In the genomic region with DNA sequence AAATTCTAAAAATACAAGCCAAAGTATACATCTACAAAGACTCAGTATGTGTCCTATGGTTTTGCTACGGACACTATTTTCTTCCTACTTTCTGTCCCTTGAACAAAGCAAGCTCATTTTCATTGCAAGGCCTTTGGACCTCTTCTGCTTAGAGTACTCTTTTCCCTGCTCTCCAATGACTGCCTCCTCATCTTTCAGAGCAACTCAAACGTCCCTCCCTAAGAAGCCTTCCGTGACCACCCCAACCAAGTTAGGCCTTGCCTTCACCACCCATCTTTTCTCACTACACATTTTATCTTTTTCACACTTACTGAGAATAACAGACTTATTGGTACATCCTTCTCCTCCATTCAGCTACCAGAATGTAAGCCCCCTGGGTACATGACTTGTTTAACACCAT, we compare ENCODE assay signal across 19 cellular contexts. TPM values are rescaled to one million over a fixed set of nuclear protein-coding genes. Genes with fewer than 3 reads are reported as not detected.
DNase-seq lines count a peak whose midpoint lies in the region; ATAC-seq and TF ChIP-seq lines count a peak whose summit lies in the region.
"Had no signal": no experiment of that assay in that cellular context is flagged by ENCODE, and none has a peak within 500 bp of the region (broad histone marks: within the 10 kb centered on the region; RNA-seq: fewer than 3 reads in every experiment).

No MANE protein-coding gene starts in this region.

- H3K27ac ChIP-seq in left ventricle myocardium inferior (replicated peaks) (peak overlapping the region; percentile 21), heart left ventricle (peak overlapping the region in 2 of 12 donors; percentile 32 to 80), breast epithelium (peak overlapping the region; percentile 35 to 59), neural progenitor cell (peak overlapping the region; percentile 53), urinary bladder (ENCODE audit: low read depth) (peak overlapping the region; percentile 32)
- H3K27ac ChIP-seq: vagina had no signal

- no peak for ATAC-seq in heart left ventricle
- ATAC-seq in GM21381 (IDR thresholded peaks at IDR 0.05; ENCODE audit: unreplicated experiment): no peak
- ATAC-seq: K562; stimulated activated naive CD8-positive, alpha-beta T cell treated with anti-CD3 and anti-CD28 coated beads, Interleukin-15, amount 100 ng/mL, for 72 hours; T-cell had no signal

- no peak overlapping the region for H3K4me2 ChIP-seq in neural progenitor cell

- peaks cover 67% of the 10 kb centered on the region for H4K20me1 ChIP-seq in neural progenitor cell (ENCODE audit: low read depth)

- WGBS in heart left ventricle, 4 donors: 69 to 71% (median 70%) methylated on average over 3 of the region's 3 CpGs
- WGBS in urinary bladder: 46% methylated on average over 3 of the region's 3 CpGs

- TF ChIP-seq CTCF in left ventricle myocardium inferior (IDR thresholded peaks at IDR 0.05; ENCODE audit: borderline replicate concordance) (no peak), heart left ventricle (IDR thresholded peaks at IDR 0.05) (no peak), breast epithelium (IDR thresholded peaks at IDR 0.05) (no peak), neural progenitor cell (IDR thresholded peaks at IDR 0.05) (no peak)

- H3K9me3 ChIP-seq in left ventricle myocardium inferior (replicated peaks): no peaks in the 10 kb centered on the region
- no peaks in the 10 kb centered on the region for H3K9me3 ChIP-seq in heart left ventricle
- no peaks in the 10 kb centered on the region for H3K9me3 ChIP-seq in breast epithelium
- no peaks in the 10 kb centered on the region for H3K9me3 ChIP-seq in neural progenitor cell (ENCODE audit: low read depth)
- H3K9me3 ChIP-seq: vagina had no signal

- H3K36me3 ChIP-seq in left ventricle myocardium inferior (no peaks in the 10 kb centered on the region), heart left ventricle (no peaks in the 10 kb centered on the region), breast epithelium (no peaks in the 10 kb centered on the region), neural progenitor cell (no peaks in the 10 kb centered on the region), urinary bladder (ENCODE audit: insufficient read depth) (no peaks in the 10 kb centered on the region)
- H3K36me3 ChIP-seq: vagina had no signal

- H3K4me1 Mint-ChIP-seq in neural progenitor cell: peaks cover 8% of the 10 kb centered on the region
- H3K4me1 Mint-ChIP-seq: activated CD4-positive, alpha-beta T cell treated with anti-CD3 and anti-CD28 coated beads, Interleukin-2, amount 10 ng/mL, durations not matched to agents 7 days and 5 days; CD14-positive monocyte; stimulated activated naive CD8-positive, alpha-beta T cell treated with anti-CD3 and anti-CD28 coated beads, Interleukin-15, amount 100 ng/mL, for 72 hours; T-cell had no signal

- H3K27me3 ChIP-seq in left ventricle myocardium inferior (ENCODE audit: low read depth) (no peaks in the 10 kb centered on the region), heart left ventricle (no peaks in the 10 kb centered on the region), breast epithelium (no peaks in the 10 kb centered on the region), neural progenitor cell (no peaks in the 10 kb centered on the region)
- H3K27me3 ChIP-seq: vagina had no signal

- H3K4me3 Mint-ChIP-seq in neural progenitor cell: no peak overlapping the region
- H3K4me3 Mint-ChIP-seq: activated CD4-positive, alpha-beta T cell treated with anti-CD3 and anti-CD28 coated beads, Interleukin-2, amount 10 ng/mL, durations not matched to agents 7 days and 5 days; CD14-positive monocyte; stimulated activated naive CD8-positive, alpha-beta T cell treated with anti-CD3 and anti-CD28 coated beads, Interleukin-15, amount 100 ng/mL, for 72 hours; T-cell had no signal

- peaks cover 46% of the 10 kb centered on the region for H3K9me3 Mint-ChIP-seq in neural progenitor cell
- H3K9me3 Mint-ChIP-seq: activated CD4-positive, alpha-beta T cell treated with anti-CD3 and anti-CD28 coated beads, Interleukin-2, amount 10 ng/mL, durations not matched to agents 7 days and 5 days; stimulated activated naive CD8-positive, alpha-beta T cell treated with anti-CD3 and anti-CD28 coated beads, Interleukin-15, amount 100 ng/mL, for 72 hours; T-cell had no signal

- no peak overlapping the region for H3K27ac Mint-ChIP-seq in neural progenitor cell
- H3K27ac Mint-ChIP-seq: activated CD4-positive, alpha-beta T cell treated with anti-CD3 and anti-CD28 coated beads, Interleukin-2, amount 10 ng/mL, durations not matched to agents 7 days and 5 days; CD14-positive monocyte; stimulated activated naive CD8-positive, alpha-beta T cell treated with anti-CD3 and anti-CD28 coated beads, Interleukin-15, amount 100 ng/mL, for 72 hours; T-cell had no signal

- H3K27me3 Mint-ChIP-seq in neural progenitor cell (ENCODE audit: insufficient read depth, low read depth): peaks cover 2% of the 10 kb centered on the region
- H3K27me3 Mint-ChIP-seq: stimulated activated naive CD8-positive, alpha-beta T cell treated with anti-CD3 and anti-CD28 coated beads, Interleukin-15, amount 100 ng/mL, for 72 hours; T-cell had no signal

- H3F3A ChIP-seq in neural progenitor cell (ENCODE audit: low read depth): no peaks in the 10 kb centered on the region

- DNase-seq in left ventricle myocardium inferior (no peak), heart left ventricle (no peak), breast epithelium (ENCODE audit: low spot score in 2 of 2) (no peak), neural progenitor cell (ENCODE audit: low spot score) (no peak), amniotic stem cell (lab: John Stamatoyannopoulos, UW) (no peak), NCI-H2081 (lab: John Stamatoyannopoulos, UW) (no peak)
- DNase-seq: activated CD4-positive, alpha-beta T cell treated with anti-CD3 and anti-CD28 coated beads, Interleukin-2, amount 10 ng/mL, durations not matched to agents 7 days and 5 days; foreskin melanocyte; NCI-H1048; NCI-H2081 treated with DMSO at 0.1 percent for 48 hours; NCI-H524; stimulated activated CD4-positive, alpha-beta T cell treated with anti-CD3 and anti-CD28 coated beads, Interleukin-2, amount 100 ng/mL, for 24 hours; stimulated activated naive CD8-positive, alpha-beta T cell treated with anti-CD3 and anti-CD28 coated beads, Interleukin-15, amount 100 ng/mL, for 72 hours; T-cell had no signal

- no peak overlapping the region for H2AFZ ChIP-seq in neural progenitor cell (replicated peaks)

- H3K4me3 ChIP-seq in left ventricle myocardium inferior (no peak overlapping the region), heart left ventricle (no peak overlapping the region), breast epithelium (no peak overlapping the region), neural progenitor cell (no peak overlapping the region), urinary bladder (ENCODE audit: low read depth, low read length) (no peak overlapping the region)
- H3K4me3 ChIP-seq: K562, vagina had no signal

- H3K79me2 ChIP-seq in neural progenitor cell (ENCODE audit: low read depth): peaks cover 98% of the 10 kb centered on the region

- intact Hi-C loops in left ventricle myocardium inferior (cut with micrococcal nuclease) (no loop called here), heart left ventricle (cut with DNase I) (loop anchor here in 1 of 10 donors (5.0 kb wide), 1 partner anchor 39 kb away; a partner anchor contains a TSS), breast epithelium (cut with DNase I; ENCODE audit: low total_unique reads) (no loop called here)

- no peak overlapping the region for H3K9ac ChIP-seq in neural progenitor cell

- peaks cover 50% of the 10 kb centered on the region for H3K36me3 Mint-ChIP-seq in neural progenitor cell
- H3K36me3 Mint-ChIP-seq: CD14-positive monocyte, T-cell had no signal

- TF ChIP-seq POLR2A in heart left ventricle (IDR thresholded peaks at IDR 0.05) (no peak), breast epithelium (IDR thresholded peaks at IDR 0.05) (no peak)

- peaks cover 56% of the 10 kb centered on the region for H3K4me1 ChIP-seq in left ventricle myocardium inferior
- peaks cover 0 to 34% (median 17%) of the 10 kb centered on the region in 12 donors for H3K4me1 ChIP-seq in heart left ventricle
- no peaks in the 10 kb centered on the region for H3K4me1 ChIP-seq in breast epithelium
- H3K4me1 ChIP-seq in neural progenitor cell: peaks cover 22% of the 10 kb centered on the region
- no peaks in the 10 kb centered on the region for H3K4me1 ChIP-seq in urinary bladder (ENCODE audit: insufficient read depth)

RNA-seq across cellular contexts. Expression of a gene that starts 39.9 kb away (rescaled TPM):
- total RNA-seq in left ventricle myocardium inferior (78.6 TPM), heart left ventricle (100 to 1,000 TPM in 4 of 9 donors, 10 to 100 TPM in 5; 54.3 to 183 (median 97.6) TPM), breast epithelium (10 to 100 TPM; 36.2 to 62.9 (median 48.2) TPM), neural progenitor cell (ENCODE audit: low replicate concordance) (230 and 346 TPM in 2 replicates), urinary bladder (229 TPM)
- polyA plus RNA-seq in heart left ventricle (10 to 100 TPM; 17.0 to 41.5 TPM), urinary bladder (58.9 TPM)
- total RNA-seq: activated CD4-positive, alpha-beta T cell treated with anti-CD3 and anti-CD28 coated beads, Interleukin-2, amount 10 ng/mL, durations not matched to agents 7 days and 5 days had no signal
- polyA plus RNA-seq: CD14-positive monocyte had no signal
